In the genomic region with DNA sequence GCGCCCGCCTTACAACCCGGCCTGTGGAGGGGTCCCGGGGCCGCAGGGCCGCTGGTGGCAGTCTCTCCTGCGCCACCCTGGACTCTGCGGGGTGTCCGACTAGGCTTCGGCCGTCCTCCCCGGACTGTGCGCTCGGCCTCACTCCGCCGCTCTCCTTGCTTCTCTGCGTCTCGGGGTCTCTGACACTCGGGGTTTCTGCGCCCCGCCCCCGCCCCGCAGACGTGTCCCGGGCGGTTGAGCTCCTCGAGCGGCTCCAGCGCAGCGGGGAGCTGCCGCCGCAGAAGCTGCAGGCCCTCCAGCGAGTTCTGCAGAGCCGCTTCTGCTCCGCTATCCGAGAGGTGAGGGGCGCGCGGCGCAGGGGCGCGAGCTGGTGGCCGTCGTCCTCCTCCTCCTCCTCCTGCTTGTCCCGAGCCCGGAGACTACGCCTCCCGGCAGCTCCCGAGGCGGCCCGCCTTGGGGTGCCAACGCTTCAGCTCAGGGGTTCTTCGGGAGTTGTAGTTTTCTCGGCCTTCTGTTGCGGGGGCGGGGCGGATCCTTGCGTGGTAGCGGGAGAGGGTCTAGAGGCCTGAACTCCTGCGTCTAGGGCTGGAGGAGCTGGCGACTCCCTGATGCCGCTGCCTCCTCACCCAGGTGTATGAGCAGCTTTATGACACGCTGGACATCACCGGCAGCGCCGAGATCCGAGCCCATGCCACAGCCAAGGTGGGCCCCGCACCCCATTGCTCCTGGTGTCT, we compare ENCODE assay signal across 8 cellular contexts. TPM values are rescaled to one million over a fixed set of nuclear protein-coding genes. Genes with fewer than 3 reads are reported as not detected.
DNase-seq lines count a peak whose midpoint lies in the region; ATAC-seq, FAIRE-seq and TF ChIP-seq lines count a peak whose summit lies in the region.

No MANE protein-coding gene starts in this region.

- CTCF ChIA-PET in Calu3 (lab: Charles Lee) = interaction anchor here (0.9 to 2.2 kb wide), 7 partner anchors 13 to 122 kb away, joined by 5 to 27 read pairs (median 9); partner anchors contain the start of genes GYS1 and RUVBL2
- CTCF ChIA-PET in activated CD4-positive, alpha-beta memory T cell treated with anti-CD3 and anti-CD28 coated beads, Interleukin-2, amount 10 ng/mL, durations not matched to agents 7 days and 5 days (lab: Charles Lee) = interaction anchor here (0.6 to 2.4 kb wide), 13 partner anchors 9 to 561 kb away, joined by 3 to 30 read pairs (median 5); partner anchors contain the start of genes GYS1, RRAS and RUVBL2

- POLR2A ChIA-PET in activated CD4-positive, alpha-beta memory T cell treated with anti-CD3 and anti-CD28 coated beads, Interleukin-2, amount 10 ng/mL, durations not matched to agents 7 days and 5 days (lab: Charles Lee) = interaction anchor here (0.9 to 1.9 kb wide), 9 partner anchors 9 to 35 kb away, joined by 3 to 8 read pairs (median 4); no protein-coding TSS in a partner anchor

- peak overlapping the region; percentile 72 for H3K4me3 ChIP-seq in MG63
- H3K4me3 ChIP-seq in endocrine pancreas (ENCODE audit: control insufficient read depth, insufficient read depth, low read length) = no peak overlapping the region

- no peak for FAIRE-seq in GM19239 (lab: Jason Lieb, UNC)

- H3K27me3 ChIP-seq in MG63 (peaks cover 2% of the 10 kb centered on the region), endocrine pancreas (ENCODE audit: control insufficient read depth, insufficient read depth, low read length) (no peaks in the 10 kb centered on the region)

- peaks cover 8% of the 10 kb centered on the region for H3K36me3 ChIP-seq in MG63
- no peaks in the 10 kb centered on the region for H3K36me3 ChIP-seq in endocrine pancreas (ENCODE audit: control insufficient read depth, insufficient read depth, low read length)

- H3K27ac Mint-ChIP-seq in Calu3 (ENCODE audit: unreplicated experiment) = no peak overlapping the region
- no peak overlapping the region for H3K27ac Mint-ChIP-seq in activated CD4-positive, alpha-beta memory T cell treated with anti-CD3 and anti-CD28 coated beads, Interleukin-2, amount 10 ng/mL, durations not matched to agents 7 days and 5 days
- H3K27ac Mint-ChIP-seq in stimulated activated naive B cell treated with anti-CD40 and anti-IgM and Interleukin-4, amounts not matched to agents 10 μg/mL and 1 μg/mL and 100 μg/mL, for 72 hours = no peak overlapping the region

- intact Hi-C loops in Calu3 (cut with micrococcal nuclease; ENCODE audit: unreplicated experiment) = loop anchor here (5.0 kb wide), 1 partner anchor 93 kb away; no protein-coding TSS in a partner anchor

- H3K9ac ChIP-seq in endocrine pancreas (ENCODE audit: control insufficient read depth, insufficient read depth, low read length) = peak overlapping the region; percentile 65

- no peaks in the 10 kb centered on the region for H3K9me3 ChIP-seq in MG63
- H3K9me3 ChIP-seq in endocrine pancreas (ENCODE audit: control insufficient read depth, low read length) = no peaks in the 10 kb centered on the region

- H3K9me3 Mint-ChIP-seq in Calu3 (ENCODE audit: low read depth, unreplicated experiment) = no peaks in the 10 kb centered on the region
- no peaks in the 10 kb centered on the region for H3K9me3 Mint-ChIP-seq in activated CD4-positive, alpha-beta memory T cell treated with anti-CD3 and anti-CD28 coated beads, Interleukin-2, amount 10 ng/mL, durations not matched to agents 7 days and 5 days
- no peaks in the 10 kb centered on the region for H3K9me3 Mint-ChIP-seq in stimulated activated naive B cell treated with anti-CD40 and anti-IgM and Interleukin-4, amounts not matched to agents 10 μg/mL and 1 μg/mL and 100 μg/mL, for 72 hours

- TF ChIP-seq CTCF in Calu3 (IDR thresholded peaks at IDR 0.05; ENCODE audit: unreplicated experiment) = no peak

- DNase-seq in Calu3 = peak; percentile 50
- peak; percentile 63 for DNase-seq in MG63
- DNase-seq in activated CD4-positive, alpha-beta memory T cell treated with anti-CD3 and anti-CD28 coated beads, Interleukin-2, amount 10 ng/mL, durations not matched to agents 7 days and 5 days = peak; percentile 57
- peak; percentile 66 for DNase-seq in middle frontal gyrus (ENCODE audit: extremely low spot score, low spot score)
- no peak for DNase-seq in stimulated activated naive B cell treated with anti-CD40 and anti-IgM and Interleukin-4, amounts not matched to agents 10 μg/mL and 1 μg/mL and 100 μg/mL, for 72 hours
- no peak for DNase-seq in HCEC 1CT
- no peak for DNase-seq in GM19239 (ENCODE audit: insufficient read length, low spot score)

- BruUV-seq in Calu3 (replicated peaks; lab: Mats Ljungman, UMichigan) = no TSS peak

- peaks cover 5% of the 10 kb centered on the region for H3K27me3 Mint-ChIP-seq in Calu3 (ENCODE audit: unreplicated experiment)
- peaks cover 3% of the 10 kb centered on the region for H3K27me3 Mint-ChIP-seq in activated CD4-positive, alpha-beta memory T cell treated with anti-CD3 and anti-CD28 coated beads, Interleukin-2, amount 10 ng/mL, durations not matched to agents 7 days and 5 days
- peaks cover 0 to 1% of the 10 kb centered on the region in 2 donors for H3K27me3 Mint-ChIP-seq in stimulated activated naive B cell treated with anti-CD40 and anti-IgM and Interleukin-4, amounts not matched to agents 10 μg/mL and 1 μg/mL and 100 μg/mL, for 72 hours

- no peaks in the 10 kb centered on the region for H3K4me1 ChIP-seq in endocrine pancreas (ENCODE audit: control insufficient read depth, insufficient read depth, low read length)

- peaks cover 43% of the 10 kb centered on the region for H3K36me3 Mint-ChIP-seq in Calu3 (ENCODE audit: insufficient read depth, unreplicated experiment)
- H3K36me3 Mint-ChIP-seq in activated CD4-positive, alpha-beta memory T cell treated with anti-CD3 and anti-CD28 coated beads, Interleukin-2, amount 10 ng/mL, durations not matched to agents 7 days and 5 days (ENCODE audit: low read depth) = no peaks in the 10 kb centered on the region
- peaks cover 10 to 13% of the 10 kb centered on the region in 2 donors for H3K36me3 Mint-ChIP-seq in stimulated activated naive B cell treated with anti-CD40 and anti-IgM and Interleukin-4, amounts not matched to agents 10 μg/mL and 1 μg/mL and 100 μg/mL, for 72 hours

- H3K4me1 Mint-ChIP-seq in Calu3 (ENCODE audit: low read depth, unreplicated experiment) = peaks cover 36% of the 10 kb centered on the region
- peaks cover 38% of the 10 kb centered on the region for H3K4me1 Mint-ChIP-seq in activated CD4-positive, alpha-beta memory T cell treated with anti-CD3 and anti-CD28 coated beads, Interleukin-2, amount 10 ng/mL, durations not matched to agents 7 days and 5 days
- peaks cover 29 to 50% of the 10 kb centered on the region in 2 donors for H3K4me1 Mint-ChIP-seq in stimulated activated naive B cell treated with anti-CD40 and anti-IgM and Interleukin-4, amounts not matched to agents 10 μg/mL and 1 μg/mL and 100 μg/mL, for 72 hours

- ATAC-seq in stimulated activated naive B cell treated with anti-CD40 and anti-IgM and Interleukin-4, amounts not matched to agents 10 μg/mL and 1 μg/mL and 100 μg/mL, for 72 hours (replicated peaks) = no peak

- peak overlapping the region; percentile 74 for H3K4me3 Mint-ChIP-seq in Calu3 (ENCODE audit: low read depth, unreplicated experiment)
- peak overlapping the region; percentile 77 for H3K4me3 Mint-ChIP-seq in activated CD4-positive, alpha-beta memory T cell treated with anti-CD3 and anti-CD28 coated beads, Interleukin-2, amount 10 ng/mL, durations not matched to agents 7 days and 5 days
- H3K4me3 Mint-ChIP-seq in stimulated activated naive B cell treated with anti-CD40 and anti-IgM and Interleukin-4, amounts not matched to agents 10 μg/mL and 1 μg/mL and 100 μg/mL, for 72 hours = peak overlapping the region; percentile 81 to 82

RNA-seq across cellular contexts. Expression of gene LIN7B, which starts 0.6 kb away (rescaled TPM):
- 7.0 and 7.5 TPM in 2 replicates for total RNA-seq in Calu3 (2022)
- total RNA-seq in MG63 (2014; rRNA removed; shearing (Covaris generic); ENCODE audit: low replicate concordance) = 12.3 and 20.4 TPM in 2 replicates
- total RNA-seq in activated CD4-positive, alpha-beta memory T cell treated with anti-CD3 and anti-CD28 coated beads, Interleukin-2, amount 10 ng/mL, durations not matched to agents 7 days and 5 days = 1 to 10 TPM; 4.3 to 4.7 TPM

RNA-seq across cellular contexts. Expression of gene C19orf73, which starts 4.1 kb away (rescaled TPM):
- 1.9 and 2.0 TPM in 2 replicates for total RNA-seq in Calu3 (2022)
- total RNA-seq in MG63 (2014; rRNA removed; shearing (Covaris generic); ENCODE audit: low replicate concordance) = 3.7 and 4.6 TPM in 2 replicates
- 1 to 10 TPM; 1.0 TPM for total RNA-seq in activated CD4-positive, alpha-beta memory T cell treated with anti-CD3 and anti-CD28 coated beads, Interleukin-2, amount 10 ng/mL, durations not matched to agents 7 days and 5 days

RNA-seq across cellular contexts. Expression of gene PPFIA3, which starts 4.5 kb away (rescaled TPM):
- total RNA-seq in Calu3 (2022) = 4.9 and 6.0 TPM in 2 replicates
- 3.4 and 21.4 TPM in 2 replicates for total RNA-seq in MG63 (2014; rRNA removed; shearing (Covaris generic); ENCODE audit: low replicate concordance)
- 1 to 10 TPM; 2.6 TPM for total RNA-seq in activated CD4-positive, alpha-beta memory T cell treated with anti-CD3 and anti-CD28 coated beads, Interleukin-2, amount 10 ng/mL, durations not matched to agents 7 days and 5 days

RNA-seq across cellular contexts. Expression of gene SNRNP70, which starts 29.5 kb away (rescaled TPM):
- 310 and 325 TPM in 2 replicates for total RNA-seq in Calu3 (2022)
- total RNA-seq in MG63 (2014; rRNA removed; shearing (Covaris generic); ENCODE audit: low replicate concordance) = 172 and 247 TPM in 2 replicates
- total RNA-seq in activated CD4-positive, alpha-beta memory T cell treated with anti-CD3 and anti-CD28 coated beads, Interleukin-2, amount 10 ng/mL, durations not matched to agents 7 days and 5 days = 100 to 1,000 TPM; 179 to 188 TPM

RNA-seq across cellular contexts. Expression of gene HRC, which starts 40.4 kb away (rescaled TPM):
- total RNA-seq in Calu3 (2022) = not detected in 2 replicates
- total RNA-seq in MG63 (2014; rRNA removed; shearing (Covaris generic); ENCODE audit: low replicate concordance) = not detected in 2 replicates
- not detected for total RNA-seq in activated CD4-positive, alpha-beta memory T cell treated with anti-CD3 and anti-CD28 coated beads, Interleukin-2, amount 10 ng/mL, durations not matched to agents 7 days and 5 days

Comparison
In these comparisons a context has a peak if more than half of its experiments do, and no peak if none do; other contexts are left out.
1. DNase-seq: peak in Calu3 (single experiment), MG63 (single experiment), activated CD4-positive, alpha-beta memory T cell treated with anti-CD3 and anti-CD28 coated beads, Interleukin-2, amount 10 ng/mL, durations not matched to agents 7 days and 5 days (single experiment) and middle frontal gyrus (single experiment); none in stimulated activated naive B cell treated with anti-CD40 and anti-IgM and Interleukin-4, amounts not matched to agents 10 μg/mL and 1 μg/mL and 100 μg/mL, for 72 hours (single experiment), HCEC 1CT (single experiment) and GM19239 (single experiment).
2. Peak in every context shown above with its lines, with median percentiles within 50 percentile points of each other: H3K4me3 Mint-ChIP-seq.